1 cellular context compared by ENCODE assay signal in the genomic region with DNA sequence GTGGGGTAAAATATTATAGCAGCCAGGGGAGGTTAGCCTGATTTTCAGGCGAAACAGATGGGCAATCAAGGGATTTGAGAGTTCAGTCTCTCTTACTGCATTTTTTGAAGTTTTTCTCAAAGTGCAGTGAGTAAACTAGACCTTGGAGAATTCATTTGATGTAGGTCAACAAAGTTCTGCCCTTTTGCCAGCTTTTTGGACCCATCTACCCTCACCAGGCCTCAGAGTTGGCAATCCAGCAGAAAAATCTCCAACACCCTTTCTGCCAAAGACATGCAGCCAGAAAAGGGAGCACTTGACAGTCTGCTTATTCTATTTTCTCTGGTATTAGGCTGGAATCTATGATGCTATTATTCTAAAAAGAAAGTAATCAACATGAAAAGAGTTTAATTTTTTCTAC.
TF ChIP-seq lines count a peak whose summit lies in the region.

No MANE protein-coding gene starts in this region.

TF ChIP-seq in liver, 16 proteins besides CTCF, POLR2A, EP300 and RAD21 (continued from another document):
- TF ChIP-seq, protein P1, sequence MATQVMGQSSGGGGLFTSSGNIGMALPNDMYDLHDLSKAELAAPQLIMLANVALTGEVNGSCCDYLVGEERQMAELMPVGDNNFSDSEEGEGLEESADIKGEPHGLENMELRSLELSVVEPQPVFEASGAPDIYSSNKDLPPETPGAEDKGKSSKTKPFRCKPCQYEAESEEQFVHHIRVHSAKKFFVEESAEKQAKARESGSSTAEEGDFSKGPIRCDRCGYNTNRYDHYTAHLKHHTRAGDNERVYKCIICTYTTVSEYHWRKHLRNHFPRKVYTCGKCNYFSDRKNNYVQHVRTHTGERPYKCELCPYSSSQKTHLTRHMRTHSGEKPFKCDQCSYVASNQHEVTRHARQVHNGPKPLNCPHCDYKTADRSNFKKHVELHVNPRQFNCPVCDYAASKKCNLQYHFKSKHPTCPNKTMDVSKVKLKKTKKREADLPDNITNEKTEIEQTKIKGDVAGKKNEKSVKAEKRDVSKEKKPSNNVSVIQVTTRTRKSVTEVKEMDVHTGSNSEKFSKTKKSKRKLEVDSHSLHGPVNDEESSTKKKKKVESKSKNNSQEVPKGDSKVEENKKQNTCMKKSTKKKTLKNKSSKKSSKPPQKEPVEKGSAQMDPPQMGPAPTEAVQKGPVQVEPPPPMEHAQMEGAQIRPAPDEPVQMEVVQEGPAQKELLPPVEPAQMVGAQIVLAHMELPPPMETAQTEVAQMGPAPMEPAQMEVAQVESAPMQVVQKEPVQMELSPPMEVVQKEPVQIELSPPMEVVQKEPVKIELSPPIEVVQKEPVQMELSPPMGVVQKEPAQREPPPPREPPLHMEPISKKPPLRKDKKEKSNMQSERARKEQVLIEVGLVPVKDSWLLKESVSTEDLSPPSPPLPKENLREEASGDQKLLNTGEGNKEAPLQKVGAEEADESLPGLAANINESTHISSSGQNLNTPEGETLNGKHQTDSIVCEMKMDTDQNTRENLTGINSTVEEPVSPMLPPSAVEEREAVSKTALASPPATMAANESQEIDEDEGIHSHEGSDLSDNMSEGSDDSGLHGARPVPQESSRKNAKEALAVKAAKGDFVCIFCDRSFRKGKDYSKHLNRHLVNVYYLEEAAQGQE (IDR thresholded peaks at IDR 0.05) = no peak
- TF ChIP-seq HNF4G (IDR thresholded peaks at IDR 0.05) = no peak
- TF ChIP-seq JUND (IDR thresholded peaks at IDR 0.05) = no peak
- TF ChIP-seq EGR1 (IDR thresholded peaks at IDR 0.05; ENCODE audit: low read depth in 2 of 2) = no peak
